ENCODE assay signal across 1 cellular context in genomic region chr11:65652511-65653228, GRCh38.
A peak's percentile ranks its signal among the peaks of the same experiment; 100 is the strongest.
TF ChIP-seq lines count a peak whose summit lies in the region.

No MANE protein-coding gene starts in this region.

TF ChIP-seq in K562, 482 proteins besides CTCF, POLR2A, EP300 and RAD21 (continued from another document and continues in another):
- TF ChIP-seq CREB1 (IDR thresholded peaks at IDR 0.05), result peak; percentile 21; the same call in 1 of the 2 replicates
- no peak for TF ChIP-seq CREB1 (CRISPR knock-in tag; IDR thresholded peaks at IDR 0.05)
- peak; percentile 55 to 73; a peak in 2 of 4 replicates for TF ChIP-seq FOXK2 (conservative IDR thresholded peaks at IDR 0.05 in 1 of 2, IDR thresholded peaks at IDR 0.05 in 1 of 2; ENCODE audit: low read depth in 2 of 2)
- TF ChIP-seq SRSF9 (IDR thresholded peaks at IDR 0.05; ENCODE audit: borderline replicate concordance, low read depth, low read length), result no peak
- TF ChIP-seq HNRNPLL (IDR thresholded peaks at IDR 0.05; ENCODE audit: low read depth, low read length, poor library complexity, severe bottlenecking), result peak; percentile 57
- TF ChIP-seq WHSC1 (IDR thresholded peaks at IDR 0.05; ENCODE audit: low read length), result no peak
- TF ChIP-seq, protein P1, sequence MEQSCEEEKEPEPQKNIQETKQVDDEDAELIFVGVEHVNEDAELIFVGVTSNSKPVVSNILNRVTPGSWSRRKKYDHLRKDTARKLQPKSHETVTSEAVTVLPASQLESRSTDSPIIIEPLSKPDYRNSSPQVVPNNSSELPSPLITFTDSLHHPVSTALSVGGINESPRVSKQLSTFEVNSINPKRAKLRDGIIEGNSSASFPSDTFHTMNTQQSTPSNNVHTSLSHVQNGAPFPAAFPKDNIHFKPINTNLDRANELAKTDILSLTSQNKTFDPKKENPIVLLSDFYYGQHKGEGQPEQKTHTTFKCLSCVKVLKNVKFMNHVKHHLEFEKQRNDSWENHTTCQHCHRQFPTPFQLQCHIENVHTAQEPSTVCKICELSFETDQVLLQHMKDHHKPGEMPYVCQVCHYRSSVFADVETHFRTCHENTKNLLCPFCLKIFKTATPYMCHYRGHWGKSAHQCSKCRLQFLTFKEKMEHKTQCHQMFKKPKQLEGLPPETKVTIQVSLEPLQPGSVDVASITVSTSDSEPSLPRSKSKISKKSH (CRISPR knock-in tag; IDR thresholded peaks at IDR 0.05), result peak; percentile 3; the same call in 1 of the 2 replicates
- 0 out of 2 replicates have a peak, but pooled peaks have one; percentile 67 for TF ChIP-seq ZNF77 (CRISPR knock-in tag; IDR thresholded peaks at IDR 0.05)
- TF ChIP-seq ZNF780A (CRISPR knock-in tag; IDR thresholded peaks at IDR 0.05), result peak; percentile 64; the same call in 1 of the 2 replicates
- TF ChIP-seq POLR2AphosphoS5 (IDR thresholded peaks at IDR 0.05; ENCODE audit: control insufficient read depth, insufficient read depth, low read depth, low read length), result peak; percentile 54; the same call in 1 of the 2 replicates
- TF ChIP-seq CREM (IDR thresholded peaks at IDR 0.05; ENCODE audit: low read depth), result peak; percentile 34; the same call in 1 of the 2 replicates
- peak; percentile 81 for TF ChIP-seq ZFX (CRISPR knock-in tag; IDR thresholded peaks at IDR 0.05)
- TF ChIP-seq NCOR1 (IDR thresholded peaks at IDR 0.05), result peak; percentile 68
- peak; percentile 85; the same call in 1 of the 2 replicates for TF ChIP-seq PHF8 (IDR thresholded peaks at IDR 0.05; ENCODE audit: borderline replicate concordance, low read length)
- TF ChIP-seq MIER1 (IDR thresholded peaks at IDR 0.05; ENCODE audit: low read depth), result no peak
- TF ChIP-seq FIP1L1 (IDR thresholded peaks at IDR 0.05; ENCODE audit: low read depth, low read length, poor library complexity, severe bottlenecking), result peak; percentile 79
- TF ChIP-seq KLF13 (tag; IDR thresholded peaks at IDR 0.05; ENCODE audit: borderline replicate concordance, low read depth), result no peak
- no peak for TF ChIP-seq NFATC3 (IDR thresholded peaks at IDR 0.05)
- TF ChIP-seq ZZZ3 (IDR thresholded peaks at IDR 0.05), result no peak
- TF ChIP-seq ZNF124 (CRISPR knock-in tag; IDR thresholded peaks at IDR 0.05), result no peak
- TF ChIP-seq, protein P2, sequence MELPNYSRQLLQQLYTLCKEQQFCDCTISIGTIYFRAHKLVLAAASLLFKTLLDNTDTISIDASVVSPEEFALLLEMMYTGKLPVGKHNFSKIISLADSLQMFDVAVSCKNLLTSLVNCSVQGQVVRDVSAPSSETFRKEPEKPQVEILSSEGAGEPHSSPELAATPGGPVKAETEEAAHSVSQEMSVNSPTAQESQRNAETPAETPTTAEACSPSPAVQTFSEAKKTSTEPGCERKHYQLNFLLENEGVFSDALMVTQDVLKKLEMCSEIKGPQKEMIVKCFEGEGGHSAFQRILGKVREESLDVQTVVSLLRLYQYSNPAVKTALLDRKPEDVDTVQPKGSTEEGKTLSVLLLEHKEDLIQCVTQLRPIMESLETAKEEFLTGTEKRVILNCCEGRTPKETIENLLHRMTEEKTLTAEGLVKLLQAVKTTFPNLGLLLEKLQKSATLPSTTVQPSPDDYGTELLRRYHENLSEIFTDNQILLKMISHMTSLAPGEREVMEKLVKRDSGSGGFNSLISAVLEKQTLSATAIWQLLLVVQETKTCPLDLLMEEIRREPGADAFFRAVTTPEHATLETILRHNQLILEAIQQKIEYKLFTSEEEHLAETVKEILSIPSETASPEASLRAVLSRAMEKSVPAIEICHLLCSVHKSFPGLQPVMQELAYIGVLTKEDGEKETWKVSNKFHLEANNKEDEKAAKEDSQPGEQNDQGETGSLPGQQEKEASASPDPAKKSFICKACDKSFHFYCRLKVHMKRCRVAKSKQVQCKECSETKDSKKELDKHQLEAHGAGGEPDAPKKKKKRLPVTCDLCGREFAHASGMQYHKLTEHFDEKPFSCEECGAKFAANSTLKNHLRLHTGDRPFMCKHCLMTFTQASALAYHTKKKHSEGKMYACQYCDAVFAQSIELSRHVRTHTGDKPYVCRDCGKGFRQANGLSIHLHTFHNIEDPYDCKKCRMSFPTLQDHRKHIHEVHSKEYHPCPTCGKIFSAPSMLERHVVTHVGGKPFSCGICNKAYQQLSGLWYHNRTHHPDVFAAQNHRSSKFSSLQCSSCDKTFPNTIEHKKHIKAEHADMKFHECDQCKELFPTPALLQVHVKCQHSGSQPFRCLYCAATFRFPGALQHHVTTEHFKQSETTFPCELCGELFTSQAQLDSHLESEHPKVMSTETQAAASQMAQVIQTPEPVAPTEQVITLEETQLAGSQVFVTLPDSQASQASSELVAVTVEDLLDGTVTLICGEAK (IDR thresholded peaks at IDR 0.05), result peak; percentile 70
- TF ChIP-seq, protein P2 (CRISPR knock-in tag; IDR thresholded peaks at IDR 0.05), result no peak
- TF ChIP-seq, protein P3, sequence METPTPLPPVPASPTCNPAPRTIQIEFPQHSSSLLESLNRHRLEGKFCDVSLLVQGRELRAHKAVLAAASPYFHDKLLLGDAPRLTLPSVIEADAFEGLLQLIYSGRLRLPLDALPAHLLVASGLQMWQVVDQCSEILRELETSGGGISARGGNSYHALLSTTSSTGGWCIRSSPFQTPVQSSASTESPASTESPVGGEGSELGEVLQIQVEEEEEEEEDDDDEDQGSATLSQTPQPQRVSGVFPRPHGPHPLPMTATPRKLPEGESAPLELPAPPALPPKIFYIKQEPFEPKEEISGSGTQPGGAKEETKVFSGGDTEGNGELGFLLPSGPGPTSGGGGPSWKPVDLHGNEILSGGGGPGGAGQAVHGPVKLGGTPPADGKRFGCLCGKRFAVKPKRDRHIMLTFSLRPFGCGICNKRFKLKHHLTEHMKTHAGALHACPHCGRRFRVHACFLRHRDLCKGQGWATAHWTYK (CRISPR knock-in tag; IDR thresholded peaks at IDR 0.05), result peak; percentile 89; the same call in 1 of the 2 replicates
- TF ChIP-seq ZC3H8 (IDR thresholded peaks at IDR 0.05), result no peak
- 0 out of 2 replicates have a peak, but pooled peaks have one; percentile 39 for TF ChIP-seq DPF2 (IDR thresholded peaks at IDR 0.05)
- no peak for TF ChIP-seq ZMIZ1 (IDR thresholded peaks at IDR 0.05; ENCODE audit: low read depth in 2 of 2, low read length in 2 of 2)
- TF ChIP-seq MBD2 (IDR thresholded peaks at IDR 0.05; ENCODE audit: borderline replicate concordance, low read depth), result peak; percentile 42; the same call in 1 of the 2 replicates
- TF ChIP-seq TAF1 (IDR thresholded peaks at IDR 0.05; ENCODE audit: control insufficient read depth, extremely low read depth, insufficient read depth, low read length, severe bottlenecking), result no peak
- TF ChIP-seq ZBTB17 (CRISPR knock-in tag; IDR thresholded peaks at IDR 0.05), result peak; percentile 51; the same call in 1 of the 2 replicates
- no peak for TF ChIP-seq MECOM (CRISPR knock-in tag; IDR thresholded peaks at IDR 0.05)
- peak; percentile 99 for TF ChIP-seq NCOA6 (IDR thresholded peaks at IDR 0.05)
- no peak for TF ChIP-seq SREBF1 (IDR thresholded peaks at IDR 0.05; ENCODE audit: borderline replicate concordance, low read depth, low read length)
- TF ChIP-seq ZKSCAN8 (CRISPR knock-in tag; IDR thresholded peaks at IDR 0.05), result no peak
- TF ChIP-seq KAT8 (IDR thresholded peaks at IDR 0.05; ENCODE audit: low read depth), result no peak
- no peak for TF ChIP-seq IFI16 (CRISPR knock-in tag; IDR thresholded peaks at IDR 0.05)
- TF ChIP-seq ZNF699 (CRISPR knock-in tag; IDR thresholded peaks at IDR 0.05; ENCODE audit: insufficient replicate concordance), result no peak
- TF ChIP-seq ZHX1 (conservative IDR thresholded peaks at IDR 0.05; ENCODE audit: low read length), result no peak
- TF ChIP-seq POLR2G (IDR thresholded peaks at IDR 0.05; ENCODE audit: low read depth, low read length), result peak; percentile 97
- TF ChIP-seq ZNF551 (CRISPR knock-in tag; IDR thresholded peaks at IDR 0.05), result 0 out of 2 replicates have a peak, but pooled peaks have one; percentile 43
- peak; percentile 31 for TF ChIP-seq SMAD1 (IDR thresholded peaks at IDR 0.05; ENCODE audit: low read depth, low read length, partially characterized antibody)
- no peak for TF ChIP-seq ZFPM2 (CRISPR knock-in tag; IDR thresholded peaks at IDR 0.05)
- no peak for TF ChIP-seq HCFC1 (IDR thresholded peaks at IDR 0.05; ENCODE audit: low read depth, low read length)
- no peak for TF ChIP-seq ARHGAP35 (IDR thresholded peaks at IDR 0.05; ENCODE audit: partially characterized antibody)
- TF ChIP-seq RBM25 (IDR thresholded peaks at IDR 0.05; ENCODE audit: low read depth, low read length, severe bottlenecking), result no peak
- TF ChIP-seq SRSF3 (IDR thresholded peaks at IDR 0.05; ENCODE audit: insufficient read depth, low read length), result no peak
- TF ChIP-seq PCBP1 (IDR thresholded peaks at IDR 0.05; ENCODE audit: low read depth, low read length, poor library complexity, severe bottlenecking), result peak; percentile 72
- TF ChIP-seq THRAP3 (IDR thresholded peaks at IDR 0.05; ENCODE audit: borderline replicate concordance), result no peak; the same call in 1 of the 2 replicates
- no peak for TF ChIP-seq ZNF324 (CRISPR knock-in tag; IDR thresholded peaks at IDR 0.05)
- TF ChIP-seq XRCC3 (IDR thresholded peaks at IDR 0.05), result no peak
- peak; percentile 85 for TF ChIP-seq RHOXF2B (CRISPR knock-in tag; conservative IDR thresholded peaks at IDR 0.05)
- TF ChIP-seq GABPB1 (CRISPR knock-in tag; IDR thresholded peaks at IDR 0.05), result peak; percentile 63; the same call in 1 of the 2 replicates
